In the genomic region with DNA sequence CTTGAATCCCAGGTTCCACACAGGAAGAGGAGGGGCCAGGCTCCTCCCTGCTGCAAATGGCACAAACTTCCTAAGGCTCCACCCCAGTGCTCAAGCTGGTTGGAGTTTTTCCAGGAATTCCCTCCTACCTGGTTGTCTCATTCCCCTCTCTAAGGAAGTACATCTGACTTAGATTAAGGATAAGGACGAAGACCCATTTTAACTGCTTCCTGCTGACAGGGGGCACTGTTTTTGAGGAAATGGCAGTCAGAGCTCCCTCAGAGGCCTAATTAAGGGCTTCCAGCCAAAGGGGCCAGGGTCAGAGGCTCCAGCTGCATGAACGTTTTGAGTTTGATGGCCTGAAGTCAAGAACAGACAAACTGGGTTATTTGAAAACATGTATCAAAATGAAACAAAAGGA, we compare ENCODE assay signal across 14 cellular contexts.
DNase-seq lines count a peak whose midpoint lies in the region; ATAC-seq and TF ChIP-seq lines count a peak whose summit lies in the region.
"Had no signal": no experiment of that assay in that cellular context is flagged by ENCODE, and none has a peak within 500 bp of the region (broad histone marks: within the 10 kb centered on the region; RNA-seq: fewer than 3 reads in every experiment).

No MANE protein-coding gene starts in this region.

- TF ChIP-seq CTCF in foreskin keratinocyte (conservative IDR thresholded peaks at IDR 0.05) = peak; percentile 32
- TF ChIP-seq CTCF in type B pancreatic cell (conservative IDR thresholded peaks at IDR 0.05) = peak; percentile 16
- no peak for TF ChIP-seq CTCF in GM20000 (IDR thresholded peaks at IDR 0.05; ENCODE audit: extremely low read depth, missing control alignments)

- H3K9me3 Mint-ChIP-seq in type B pancreatic cell = no peaks in the 10 kb centered on the region

- H3K27ac Mint-ChIP-seq in type B pancreatic cell = peak overlapping the region; percentile 29
- H3K27ac Mint-ChIP-seq: memory B cell had no signal

- H3K4me3 Mint-ChIP-seq in type B pancreatic cell = no peak overlapping the region
- H3K4me3 Mint-ChIP-seq: memory B cell had no signal

- peaks cover 4% of the 10 kb centered on the region for H3K4me1 ChIP-seq in foreskin keratinocyte
- H3K4me1 ChIP-seq: A549, psoas muscle had no signal

- no peak overlapping the region for H3K27ac ChIP-seq in foreskin keratinocyte
- H3K27ac ChIP-seq: A549, heart left ventricle, psoas muscle had no signal

- H3K27me3 ChIP-seq in foreskin keratinocyte = no peaks in the 10 kb centered on the region
- H3K27me3 ChIP-seq: dorsolateral prefrontal cortex, heart left ventricle had no signal

- no peaks in the 10 kb centered on the region for H3K4me1 Mint-ChIP-seq in type B pancreatic cell (ENCODE audit: unreplicated experiment)
- H3K4me1 Mint-ChIP-seq: memory B cell had no signal

- no peaks in the 10 kb centered on the region for H3K36me3 Mint-ChIP-seq in type B pancreatic cell
- H3K36me3 Mint-ChIP-seq: memory B cell had no signal

- ATAC-seq in foreskin keratinocyte = no peak
- ATAC-seq in HG03108 (IDR thresholded peaks at IDR 0.05; ENCODE audit: unreplicated experiment) = no peak
- ATAC-seq: A549, heart left ventricle, psoas muscle had no signal

- H3K27me3 Mint-ChIP-seq in type B pancreatic cell = no peaks in the 10 kb centered on the region
- H3K27me3 Mint-ChIP-seq: memory B cell had no signal

- DNase-seq in NCI-H2029 (lab: John Stamatoyannopoulos, UW) (peak; percentile 26), NCI-H2029 treated with DMSO at 0.1 percent for 48 hours (lab: John Stamatoyannopoulos, UW) (no peak), SK-N-DZ (ENCODE audit: low spot score) (peak; percentile 16), foreskin keratinocyte (no peak), type B pancreatic cell (ENCODE audit: extremely low spot score, unreplicated experiment) (no peak), GM20000 (ENCODE audit: low spot score) (no peak)
- no peak for DNase-seq in stimulated activated CD4-positive, alpha-beta T cell treated with anti-CD3 and anti-CD28 coated beads, Interleukin-4, amount 100 ng/mL, for 24 hours
- DNase-seq: NCI-H774, psoas muscle had no signal

Comparison
In these comparisons a context has a peak if more than half of its experiments do, and no peak if none do; other contexts are left out.
1. DNase-seq: peak in NCI-H2029 (single experiment) and SK-N-DZ (single experiment); none in NCI-H2029 treated with DMSO at 0.1 percent for 48 hours (single experiment), foreskin keratinocyte (0 of 2), type B pancreatic cell (single experiment), GM20000 (single experiment) and stimulated activated CD4-positive, alpha-beta T cell treated with anti-CD3 and anti-CD28 coated beads, Interleukin-4, amount 100 ng/mL, for 24 hours (single experiment).